14 cellular contexts compared by ENCODE assay signal in the genomic region with DNA sequence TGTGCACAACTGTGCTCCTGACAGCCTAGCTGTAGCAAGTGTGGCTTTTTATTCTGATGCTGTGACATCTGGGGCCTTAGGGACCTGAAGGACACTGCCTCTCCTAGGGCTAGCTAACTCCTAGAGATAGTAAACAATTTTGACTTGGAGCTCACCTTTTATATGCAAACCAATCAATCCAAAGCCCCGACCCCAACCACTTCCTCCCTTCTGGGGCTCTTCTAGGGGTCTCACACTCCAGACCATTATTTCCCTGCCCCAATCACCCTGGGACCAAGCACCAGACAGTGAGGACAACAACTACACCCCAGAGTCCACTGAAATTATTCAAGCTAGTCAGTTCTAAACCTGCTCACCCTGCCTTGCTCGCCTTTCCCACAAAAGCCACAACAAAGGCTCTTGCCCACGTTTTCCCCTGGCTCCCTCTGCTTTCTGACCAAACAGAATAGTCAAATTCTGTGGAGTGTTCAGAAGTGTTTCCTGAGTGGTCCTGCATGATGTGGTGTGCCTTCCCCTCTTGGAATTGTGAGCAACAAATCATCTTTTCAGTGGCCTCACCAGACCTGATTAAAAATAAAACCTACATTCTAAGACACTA.
DNase-seq lines count a peak whose midpoint lies in the region; TF ChIP-seq lines count a peak whose summit lies in the region.
"Had no signal": no experiment of that assay in that cellular context is flagged by ENCODE, and none has a peak within 500 bp of the region (broad histone marks: within the 10 kb centered on the region; RNA-seq: fewer than 3 reads in every experiment).

No MANE protein-coding gene starts in this region.

- H3K4me3 ChIP-seq in GM12865 (ENCODE audit: low read depth, low read length) (no peak overlapping the region), Loucy (ENCODE audit: low read length, poor library complexity, severe bottlenecking) (no peak overlapping the region), rectal smooth muscle tissue (ENCODE audit: low read length) (no peak overlapping the region), suprapubic skin (no peak overlapping the region)

- H3K4me2 ChIP-seq in Loucy (ENCODE audit: low read depth, low read length, poor library complexity, severe bottlenecking), result peak overlapping the region; percentile 33

- H3K9ac ChIP-seq in Loucy (ENCODE audit: low read depth, low read length, poor library complexity, severe bottlenecking) (no peak overlapping the region), rectal smooth muscle tissue (ENCODE audit: low read length) (no peak overlapping the region)

- no peaks in the 10 kb centered on the region for H3K27me3 ChIP-seq in Loucy (ENCODE audit: insufficient read depth, low read length, poor library complexity, severe bottlenecking)
- H3K27me3 ChIP-seq in rectal smooth muscle tissue (ENCODE audit: control insufficient read depth, insufficient read depth, low read length), result no peaks in the 10 kb centered on the region
- no peaks in the 10 kb centered on the region for H3K27me3 ChIP-seq in suprapubic skin
- H3K27me3 ChIP-seq: esophagus muscularis mucosa had no signal

- no peaks in the 10 kb centered on the region for H3K9me2 ChIP-seq in Loucy (replicated peaks; ENCODE audit: low read depth, low read length)

- H2AFZ ChIP-seq in Loucy (ENCODE audit: low read length), result no peak overlapping the region

- no peaks in the 10 kb centered on the region for H3K79me2 ChIP-seq in Loucy (ENCODE audit: insufficient read depth, low read length)

- TF ChIP-seq CTCF in GM12865 (IDR thresholded peaks at IDR 0.05; ENCODE audit: insufficient read depth, low read depth, low read length, missing control alignments) (no peak), Loucy (conservative IDR thresholded peaks at IDR 0.05; ENCODE audit: low read length) (no peak), suprapubic skin (IDR thresholded peaks at IDR 0.05) (no peak)

- 78% methylated on average over 3 of the region's 3 CpGs for WGBS in suprapubic skin

- no peaks in the 10 kb centered on the region for H3F3A ChIP-seq in Loucy (ENCODE audit: low read depth)

- DNase-seq in GM12865 (ENCODE audit: low read depth), result peak; percentile 55
- peak; percentile 53 for DNase-seq in glomerular visceral epithelial cell (ENCODE audit: extremely low spot score)
- DNase-seq in DMS53 treated with DMSO at 0.1 percent for 48 hours (lab: John Stamatoyannopoulos, UW; ENCODE audit: unreplicated experiment), result no peak
- no peak for DNase-seq in suprapubic skin (ENCODE audit: low spot score in 2 of 2)
- DNase-seq in amniotic stem cell (lab: John Stamatoyannopoulos, UW), result no peak
- DNase-seq in activated CD8-positive, alpha-beta memory T cell treated with anti-CD3 and anti-CD28 coated beads for 24 hours, result no peak
- DNase-seq: activated CD4-positive, alpha-beta memory T cell treated with anti-CD3 and anti-CD28 coated beads, Interleukin-2, amount 10 ng/mL, durations not matched to agents 7 days and 5 days; activated T-cell treated with anti-CD3 and anti-CD28 coated beads, Interleukin-2, amount 50 U/mL, for 4 hours; central memory CD4-positive, alpha-beta T cell; NCI-H1436 had no signal

- H3K4me1 ChIP-seq in Loucy (ENCODE audit: insufficient read depth, low read length, poor library complexity, severe bottlenecking) (peaks cover 10% of the 10 kb centered on the region), rectal smooth muscle tissue (ENCODE audit: control insufficient read depth, insufficient read depth, low read length) (peaks cover 19% of the 10 kb centered on the region), suprapubic skin (peaks cover 6% of the 10 kb centered on the region)

- TF ChIP-seq EP300 in suprapubic skin (IDR thresholded peaks at IDR 0.05), result no peak

- H3K36me3 ChIP-seq in Loucy (ENCODE audit: insufficient read depth, low read length), result no peaks in the 10 kb centered on the region
- no peaks in the 10 kb centered on the region for H3K36me3 ChIP-seq in rectal smooth muscle tissue (ENCODE audit: control insufficient read depth, insufficient read depth, low read length)
- no peaks in the 10 kb centered on the region for H3K36me3 ChIP-seq in suprapubic skin
- H3K36me3 ChIP-seq: esophagus muscularis mucosa had no signal

- no peak for TF ChIP-seq POLR2A in suprapubic skin (IDR thresholded peaks at IDR 0.05)

- H3K9me3 ChIP-seq in Loucy (ENCODE audit: insufficient read depth, low read depth, low read length) (no peaks in the 10 kb centered on the region), suprapubic skin (no peaks in the 10 kb centered on the region)
- H3K9me3 ChIP-seq: esophagus muscularis mucosa had no signal

- H4K20me1 ChIP-seq in Loucy (ENCODE audit: insufficient read depth, low read length, poor library complexity, severe bottlenecking), result no peaks in the 10 kb centered on the region

- H3K27ac ChIP-seq in rectal smooth muscle tissue (ENCODE audit: low read depth, low read length) (peak overlapping the region; percentile 38), suprapubic skin (no peak overlapping the region)
- H3K27ac ChIP-seq: VCaP had no signal

Comparison
In these comparisons a context has a peak if more than half of its experiments do, and no peak if none do; other contexts are left out.
1. DNase-seq: peak in GM12865 (single experiment) and glomerular visceral epithelial cell (single experiment); none in DMS53 treated with DMSO at 0.1 percent for 48 hours (single experiment), suprapubic skin (0 of 2), amniotic stem cell (single experiment) and activated CD8-positive, alpha-beta memory T cell treated with anti-CD3 and anti-CD28 coated beads for 24 hours (single experiment).